Comparison of ENCODE assay signal across 1 cellular context in genomic region chr2:10447300-10448207, GRCh38.
TF ChIP-seq lines count a peak whose summit lies in the region.

No MANE protein-coding gene starts in this region.

TF ChIP-seq in HepG2, 621 proteins besides CTCF, POLR2A, EP300 and RAD21 (continued from another document and continues in another):
- TF ChIP-seq, protein P1, sequence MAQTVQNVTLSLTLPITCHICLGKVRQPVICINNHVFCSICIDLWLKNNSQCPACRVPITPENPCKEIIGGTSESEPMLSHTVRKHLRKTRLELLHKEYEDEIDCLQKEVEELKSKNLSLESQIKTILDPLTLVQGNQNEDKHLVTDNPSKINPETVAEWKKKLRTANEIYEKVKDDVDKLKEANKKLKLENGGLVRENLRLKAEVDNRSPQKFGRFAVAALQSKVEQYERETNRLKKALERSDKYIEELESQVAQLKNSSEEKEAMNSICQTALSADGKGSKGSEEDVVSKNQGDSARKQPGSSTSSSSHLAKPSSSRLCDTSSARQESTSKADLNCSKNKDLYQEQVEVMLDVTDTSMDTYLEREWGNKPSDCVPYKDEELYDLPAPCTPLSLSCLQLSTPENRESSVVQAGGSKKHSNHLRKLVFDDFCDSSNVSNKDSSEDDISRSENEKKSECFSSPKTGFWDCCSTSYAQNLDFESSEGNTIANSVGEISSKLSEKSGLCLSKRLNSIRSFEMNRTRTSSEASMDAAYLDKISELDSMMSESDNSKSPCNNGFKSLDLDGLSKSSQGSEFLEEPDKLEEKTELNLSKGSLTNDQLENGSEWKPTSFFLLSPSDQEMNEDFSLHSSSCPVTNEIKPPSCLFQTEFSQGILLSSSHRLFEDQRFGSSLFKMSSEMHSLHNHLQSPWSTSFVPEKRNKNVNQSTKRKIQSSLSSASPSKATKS (CRISPR knock-in tag; IDR thresholded peaks at IDR 0.05): peak; percentile 98; the same call in 1 of the 2 replicates
- no peak for TF ChIP-seq STAT5B (CRISPR knock-in tag; IDR thresholded peaks at IDR 0.05)
- TF ChIP-seq, protein P2, sequence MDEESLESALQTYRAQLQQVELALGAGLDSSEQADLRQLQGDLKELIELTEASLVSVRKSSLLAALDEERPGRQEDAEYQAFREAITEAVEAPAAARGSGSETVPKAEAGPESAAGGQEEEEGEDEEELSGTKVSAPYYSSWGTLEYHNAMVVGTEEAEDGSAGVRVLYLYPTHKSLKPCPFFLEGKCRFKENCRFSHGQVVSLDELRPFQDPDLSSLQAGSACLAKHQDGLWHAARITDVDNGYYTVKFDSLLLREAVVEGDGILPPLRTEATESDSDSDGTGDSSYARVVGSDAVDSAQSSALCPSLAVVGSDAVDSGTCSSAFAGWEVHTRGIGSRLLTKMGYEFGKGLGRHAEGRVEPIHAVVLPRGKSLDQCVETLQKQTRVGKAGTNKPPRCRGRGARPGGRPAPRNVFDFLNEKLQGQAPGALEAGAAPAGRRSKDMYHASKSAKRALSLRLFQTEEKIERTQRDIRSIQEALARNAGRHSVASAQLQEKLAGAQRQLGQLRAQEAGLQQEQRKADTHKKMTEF (CRISPR knock-in tag; IDR thresholded peaks at IDR 0.05): peak; percentile 78; the same call in 1 of the 2 replicates
- TF ChIP-seq EED (CRISPR knock-in tag; IDR thresholded peaks at IDR 0.05): peak; percentile 98
- no peak for TF ChIP-seq NR2F6 (IDR thresholded peaks at IDR 0.05)
- peak; percentile 34; the same call in 1 of the 2 replicates for TF ChIP-seq NR2F6 (CRISPR knock-in tag; IDR thresholded peaks at IDR 0.05)
- peak; percentile 99 for TF ChIP-seq ZNF547 (CRISPR knock-in tag; IDR thresholded peaks at IDR 0.05)
- peak; percentile 71; the same call in 1 of the 2 replicates for TF ChIP-seq CAMTA2 (CRISPR knock-in tag; IDR thresholded peaks at IDR 0.05; ENCODE audit: borderline replicate concordance)
- TF ChIP-seq ZNF589 (CRISPR knock-in tag; conservative IDR thresholded peaks at IDR 0.05): peak; percentile 76; the same call in 1 of the 2 replicates
- TF ChIP-seq, protein P3, sequence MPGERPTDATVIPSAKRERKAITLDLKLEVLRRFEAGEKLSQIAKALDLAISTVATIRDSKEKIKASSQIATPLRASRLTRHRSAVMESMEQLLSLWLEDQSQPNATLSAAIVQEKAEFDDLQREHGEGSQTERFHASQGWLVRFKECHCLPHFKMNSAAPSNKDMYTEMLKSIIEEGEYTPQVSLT (CRISPR knock-in tag; IDR thresholded peaks at IDR 0.05; ENCODE audit: borderline replicate concordance, low read depth): peak; percentile 77; the same call in 1 of the 2 replicates
- peak; percentile 81 for TF ChIP-seq ZNF503 (CRISPR knock-in tag; IDR thresholded peaks at IDR 0.05)
- peak; percentile 49; the same call in 1 of the 2 replicates for TF ChIP-seq FOSL1 (CRISPR knock-in tag; IDR thresholded peaks at IDR 0.05; ENCODE audit: borderline replicate concordance)
- no peak for TF ChIP-seq PHF5A (CRISPR knock-in tag; IDR thresholded peaks at IDR 0.05; ENCODE audit: low read depth, unreplicated experiment)
- TF ChIP-seq, protein P4, sequence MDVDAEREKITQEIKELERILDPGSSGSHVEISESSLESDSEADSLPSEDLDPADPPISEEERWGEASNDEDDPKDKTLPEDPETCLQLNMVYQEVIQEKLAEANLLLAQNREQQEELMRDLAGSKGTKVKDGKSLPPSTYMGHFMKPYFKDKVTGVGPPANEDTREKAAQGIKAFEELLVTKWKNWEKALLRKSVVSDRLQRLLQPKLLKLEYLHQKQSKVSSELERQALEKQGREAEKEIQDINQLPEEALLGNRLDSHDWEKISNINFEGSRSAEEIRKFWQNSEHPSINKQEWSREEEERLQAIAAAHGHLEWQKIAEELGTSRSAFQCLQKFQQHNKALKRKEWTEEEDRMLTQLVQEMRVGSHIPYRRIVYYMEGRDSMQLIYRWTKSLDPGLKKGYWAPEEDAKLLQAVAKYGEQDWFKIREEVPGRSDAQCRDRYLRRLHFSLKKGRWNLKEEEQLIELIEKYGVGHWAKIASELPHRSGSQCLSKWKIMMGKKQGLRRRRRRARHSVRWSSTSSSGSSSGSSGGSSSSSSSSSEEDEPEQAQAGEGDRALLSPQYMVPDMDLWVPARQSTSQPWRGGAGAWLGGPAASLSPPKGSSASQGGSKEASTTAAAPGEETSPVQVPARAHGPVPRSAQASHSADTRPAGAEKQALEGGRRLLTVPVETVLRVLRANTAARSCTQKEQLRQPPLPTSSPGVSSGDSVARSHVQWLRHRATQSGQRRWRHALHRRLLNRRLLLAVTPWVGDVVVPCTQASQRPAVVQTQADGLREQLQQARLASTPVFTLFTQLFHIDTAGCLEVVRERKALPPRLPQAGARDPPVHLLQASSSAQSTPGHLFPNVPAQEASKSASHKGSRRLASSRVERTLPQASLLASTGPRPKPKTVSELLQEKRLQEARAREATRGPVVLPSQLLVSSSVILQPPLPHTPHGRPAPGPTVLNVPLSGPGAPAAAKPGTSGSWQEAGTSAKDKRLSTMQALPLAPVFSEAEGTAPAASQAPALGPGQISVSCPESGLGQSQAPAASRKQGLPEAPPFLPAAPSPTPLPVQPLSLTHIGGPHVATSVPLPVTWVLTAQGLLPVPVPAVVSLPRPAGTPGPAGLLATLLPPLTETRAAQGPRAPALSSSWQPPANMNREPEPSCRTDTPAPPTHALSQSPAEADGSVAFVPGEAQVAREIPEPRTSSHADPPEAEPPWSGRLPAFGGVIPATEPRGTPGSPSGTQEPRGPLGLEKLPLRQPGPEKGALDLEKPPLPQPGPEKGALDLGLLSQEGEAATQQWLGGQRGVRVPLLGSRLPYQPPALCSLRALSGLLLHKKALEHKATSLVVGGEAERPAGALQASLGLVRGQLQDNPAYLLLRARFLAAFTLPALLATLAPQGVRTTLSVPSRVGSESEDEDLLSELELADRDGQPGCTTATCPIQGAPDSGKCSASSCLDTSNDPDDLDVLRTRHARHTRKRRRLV (CRISPR knock-in tag; IDR thresholded peaks at IDR 0.05): no peak
- TF ChIP-seq ETV6 (CRISPR knock-in tag; conservative IDR thresholded peaks at IDR 0.05): peak; percentile 86
- TF ChIP-seq ZNF670 (CRISPR knock-in tag; IDR thresholded peaks at IDR 0.05; ENCODE audit: borderline replicate concordance): no peak
- TF ChIP-seq HNRNPL (IDR thresholded peaks at IDR 0.05; ENCODE audit: low read depth, low read length): 0 out of 2 replicates have a peak, but pooled peaks have one; percentile 41
- TF ChIP-seq ZNF17 (CRISPR knock-in tag; IDR thresholded peaks at IDR 0.05): no peak
- TF ChIP-seq FOXC1 (CRISPR knock-in tag; IDR thresholded peaks at IDR 0.05; ENCODE audit: borderline replicate concordance): peak; percentile 96
- TF ChIP-seq, protein P5, sequence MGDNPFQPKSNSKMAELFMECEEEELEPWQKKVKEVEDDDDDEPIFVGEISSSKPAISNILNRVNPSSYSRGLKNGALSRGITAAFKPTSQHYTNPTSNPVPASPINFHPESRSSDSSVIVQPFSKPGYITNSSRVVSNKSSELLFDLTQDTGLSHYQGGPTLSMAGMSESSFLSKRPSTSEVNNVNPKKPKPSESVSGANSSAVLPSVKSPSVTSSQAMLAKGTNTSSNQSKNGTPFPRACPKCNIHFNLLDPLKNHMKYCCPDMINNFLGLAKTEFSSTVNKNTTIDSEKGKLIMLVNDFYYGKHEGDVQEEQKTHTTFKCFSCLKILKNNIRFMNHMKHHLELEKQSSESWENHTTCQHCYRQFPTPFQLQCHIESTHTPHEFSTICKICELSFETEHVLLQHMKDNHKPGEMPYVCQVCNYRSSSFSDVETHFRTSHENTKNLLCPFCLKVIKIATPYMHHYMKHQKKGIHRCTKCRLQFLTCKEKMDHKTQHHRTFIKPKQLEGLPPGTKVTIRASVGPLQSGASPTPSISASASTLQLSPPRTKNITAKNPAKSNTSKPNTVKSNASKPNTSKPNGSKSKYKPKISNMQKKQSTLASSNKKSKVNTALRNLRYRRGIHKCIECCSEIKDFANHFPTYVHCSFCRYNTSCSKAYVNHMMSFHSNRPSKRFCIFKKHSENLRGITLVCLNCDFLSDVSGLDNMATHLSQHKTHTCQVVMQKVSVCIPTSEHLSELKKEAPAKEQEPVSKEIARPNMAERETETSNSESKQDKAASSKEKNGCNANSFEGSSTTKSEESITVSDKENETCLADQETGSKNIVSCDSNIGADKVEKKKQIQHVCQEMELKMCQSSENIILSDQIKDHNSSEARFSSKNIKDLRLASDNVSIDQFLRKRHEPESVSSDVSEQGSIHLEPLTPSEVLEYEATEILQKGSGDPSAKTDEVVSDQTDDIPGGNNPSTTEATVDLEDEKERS (CRISPR knock-in tag; IDR thresholded peaks at IDR 0.05): no peak
- TF ChIP-seq ZBTB10 (CRISPR knock-in tag; IDR thresholded peaks at IDR 0.05; ENCODE audit: borderline replicate concordance): peak; percentile 94
- peak; percentile 76; the same call in 1 of the 2 replicates for TF ChIP-seq ZNF761 (CRISPR knock-in tag; conservative IDR thresholded peaks at IDR 0.05)
- peak; percentile 57; the same call in 1 of the 2 replicates for TF ChIP-seq PHF8 (CRISPR knock-in tag; IDR thresholded peaks at IDR 0.05)
- peak; percentile 69; the same call in 1 of the 2 replicates for TF ChIP-seq KDM2A (CRISPR knock-in tag; IDR thresholded peaks at IDR 0.05; ENCODE audit: borderline replicate concordance, low read depth)
- TF ChIP-seq RNF2 (conservative IDR thresholded peaks at IDR 0.05; ENCODE audit: low read depth): peak; percentile 100
- TF ChIP-seq, protein P6, sequence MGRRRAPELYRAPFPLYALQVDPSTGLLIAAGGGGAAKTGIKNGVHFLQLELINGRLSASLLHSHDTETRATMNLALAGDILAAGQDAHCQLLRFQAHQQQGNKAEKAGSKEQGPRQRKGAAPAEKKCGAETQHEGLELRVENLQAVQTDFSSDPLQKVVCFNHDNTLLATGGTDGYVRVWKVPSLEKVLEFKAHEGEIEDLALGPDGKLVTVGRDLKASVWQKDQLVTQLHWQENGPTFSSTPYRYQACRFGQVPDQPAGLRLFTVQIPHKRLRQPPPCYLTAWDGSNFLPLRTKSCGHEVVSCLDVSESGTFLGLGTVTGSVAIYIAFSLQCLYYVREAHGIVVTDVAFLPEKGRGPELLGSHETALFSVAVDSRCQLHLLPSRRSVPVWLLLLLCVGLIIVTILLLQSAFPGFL (CRISPR knock-in tag; IDR thresholded peaks at IDR 0.05): no peak
- TF ChIP-seq, protein P7, sequence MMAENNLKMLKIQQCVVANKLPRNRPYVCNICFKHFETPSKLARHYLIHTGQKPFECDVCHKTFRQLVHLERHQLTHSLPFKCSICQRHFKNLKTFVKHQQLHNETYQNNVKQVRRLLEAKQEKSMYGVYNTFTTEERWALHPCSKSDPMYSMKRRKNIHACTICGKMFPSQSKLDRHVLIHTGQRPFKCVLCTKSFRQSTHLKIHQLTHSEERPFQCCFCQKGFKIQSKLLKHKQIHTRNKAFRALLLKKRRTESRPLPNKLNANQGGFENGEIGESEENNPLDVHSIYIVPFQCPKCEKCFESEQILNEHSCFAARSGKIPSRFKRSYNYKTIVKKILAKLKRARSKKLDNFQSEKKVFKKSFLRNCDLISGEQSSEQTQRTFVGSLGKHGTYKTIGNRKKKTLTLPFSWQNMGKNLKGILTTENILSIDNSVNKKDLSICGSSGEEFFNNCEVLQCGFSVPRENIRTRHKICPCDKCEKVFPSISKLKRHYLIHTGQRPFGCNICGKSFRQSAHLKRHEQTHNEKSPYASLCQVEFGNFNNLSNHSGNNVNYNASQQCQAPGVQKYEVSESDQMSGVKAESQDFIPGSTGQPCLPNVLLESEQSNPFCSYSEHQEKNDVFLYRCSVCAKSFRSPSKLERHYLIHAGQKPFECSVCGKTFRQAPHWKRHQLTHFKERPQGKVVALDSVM (CRISPR knock-in tag; IDR thresholded peaks at IDR 0.05): peak; percentile 86
- TF ChIP-seq DPF2 (CRISPR knock-in tag; IDR thresholded peaks at IDR 0.05; ENCODE audit: borderline replicate concordance, low read depth): no peak
- TF ChIP-seq ZNF749 (CRISPR knock-in tag; IDR thresholded peaks at IDR 0.05; ENCODE audit: borderline replicate concordance): peak; percentile 96; the same call in 1 of the 2 replicates
- TF ChIP-seq ZBTB38 (CRISPR knock-in tag; IDR thresholded peaks at IDR 0.05): peak; percentile 84
- TF ChIP-seq NFE2 (CRISPR knock-in tag; IDR thresholded peaks at IDR 0.05): no peak
- TF ChIP-seq FOXA1 (IDR thresholded peaks at IDR 0.05): no peak
- TF ChIP-seq FOXA1 (CRISPR knock-in tag; IDR thresholded peaks at IDR 0.05): peak; percentile 58
- TF ChIP-seq ZNF510 (CRISPR knock-in tag; IDR thresholded peaks at IDR 0.05; ENCODE audit: low read depth): 0 out of 2 replicates have a peak, but pooled peaks have one; percentile 55
- no peak for TF ChIP-seq SP140L (CRISPR knock-in tag; IDR thresholded peaks at IDR 0.05; ENCODE audit: borderline replicate concordance)
- peak; percentile 98 for TF ChIP-seq SALL2 (CRISPR knock-in tag; IDR thresholded peaks at IDR 0.05)
- 0 out of 2 replicates have a peak, but pooled peaks have one; percentile 13 for TF ChIP-seq ZBTB20 (CRISPR knock-in tag; IDR thresholded peaks at IDR 0.05; ENCODE audit: borderline replicate concordance, low read depth)
- TF ChIP-seq PCBP1 (IDR thresholded peaks at IDR 0.05; ENCODE audit: borderline replicate concordance, low read depth, low read length): no peak
- no peak for TF ChIP-seq HNF4G (IDR thresholded peaks at IDR 0.05; ENCODE audit: borderline replicate concordance, low read depth, low read length)
- peak; percentile 68; the same call in 1 of the 2 replicates for TF ChIP-seq HNF4G (CRISPR knock-in tag; IDR thresholded peaks at IDR 0.05; ENCODE audit: borderline replicate concordance, low read depth)
- peak; percentile 97; the same call in 1 of the 2 replicates for TF ChIP-seq ZFP90 (CRISPR knock-in tag; IDR thresholded peaks at IDR 0.05; ENCODE audit: borderline replicate concordance)
